Comparison of ENCODE assay signal across 9 cellular contexts in genomic region chr5:94750681-94751080, GRCh38.
"Had no signal": no experiment of that assay in that cellular context is flagged by ENCODE, and none has a peak within 500 bp of the region (broad histone marks: within the 10 kb centered on the region; RNA-seq: fewer than 3 reads in every experiment).

No MANE protein-coding gene starts in this region.

- H3K4me3 Mint-ChIP-seq: HFFc6 had no signal

- H3K9me3 ChIP-seq: HAP-1 had no signal

- H3K4me3 ChIP-seq: GM23248, HAP-1, K562 had no signal

- H3K9ac ChIP-seq: GM23248 had no signal

- H3K27ac ChIP-seq: GM23248 had no signal

- H3K9me3 Mint-ChIP-seq: HFFc6 had no signal

- DNase-seq: GM23248, H7, HFFc6, IMR-90, KG1 had no signal

- H2AFZ ChIP-seq: GM23248 had no signal

- ATAC-seq: HCT116, K562 had no signal

- FAIRE-seq: HTR-8/SVneo, K562 had no signal

- H3K36me3 ChIP-seq: HAP-1 had no signal

- H3K27ac Mint-ChIP-seq: HFFc6 had no signal
